ENCODE assay signal across 32 cellular contexts in genomic region chr4:138634915-138635314, GRCh38.
"Had no signal": no experiment of that assay in that cellular context is flagged by ENCODE, and none has a peak within 500 bp of the region (broad histone marks: within the 10 kb centered on the region; RNA-seq: fewer than 3 reads in every experiment).

No MANE protein-coding gene starts in this region.

- FAIRE-seq: colon had no signal

- H3K27ac ChIP-seq: body of pancreas, esophagus muscularis mucosa, foreskin keratinocyte, gastrocnemius medialis, WERI-Rb-1 had no signal

- H3K27me3 Mint-ChIP-seq: activated B cell treated with CpG ODN at 0.5 μM for 24 hours; activated CD8-positive, alpha-beta T cell treated with anti-CD3 and anti-CD28 coated beads for 36 hours; effector memory CD8-positive, alpha-beta T cell; T-helper 17 cell had no signal

- H3K9me3 ChIP-seq: body of pancreas, esophagus muscularis mucosa, gastrocnemius medialis had no signal

- ATAC-seq: activated CD4-positive, CD25-positive, alpha-beta regulatory T cell treated with anti-CD3 and anti-CD28 coated beads, Interleukin-2, amount 50 U/mL, for 24 hours; activated CD8-positive, alpha-beta T cell treated with anti-CD3 and anti-CD28 coated beads for 36 hours; activated T-cell treated with anti-CD3 and anti-CD28 coated beads, Interleukin-2, amount 50 U/mL, for 4 hours; activated T-helper 17 cell treated with anti-CD3 and anti-CD28 coated beads, Interleukin-2, amount 50 U/mL, for 72 hours; body of pancreas; effector memory CD8-positive, alpha-beta T cell; foreskin keratinocyte; gastrocnemius medialis; T-helper 17 cell had no signal

- DNase-seq: activated B cell treated with CpG ODN at 0.5 μM for 24 hours; activated CD4-positive, alpha-beta T cell treated with anti-CD3 and anti-CD28 coated beads for 48 hours; activated CD4-positive, alpha-beta T cell treated with anti-CD3 and anti-CD28 coated beads, Interleukin-2, amount 50 U/mL, for 1 hour; activated CD4-positive, alpha-beta T cell treated with anti-CD3 and anti-CD28 coated beads, Interleukin-2, amount 50 U/mL, for 48 hours; activated CD8-positive, alpha-beta memory T cell treated with anti-CD3 and anti-CD28 coated beads for 24 hours; activated CD8-positive, alpha-beta T cell treated with anti-CD3 and anti-CD28 coated beads for 36 hours; activated effector memory CD4-positive, alpha-beta T cell treated with Interleukin-2 at 50 U/mL for 16 hours; activated gamma-delta T cell treated with Interleukin-2 at 50 U/mL for 16 hours; activated naive CD4-positive, alpha-beta T cell treated with anti-CD3 and anti-CD28 coated beads, Interleukin-2, amount 50 U/mL, for 16 hours; activated naive CD4-positive, alpha-beta T cell treated with Interleukin-2 at 50 U/mL for 16 hours; activated T-cell treated with anti-CD3 and anti-CD28 coated beads, Interleukin-2, amount 50 U/mL, for 4 hours; amniotic stem cell; anterior cingulate cortex; body of pancreas; caudate nucleus; cortex of kidney; dermis blood vessel endothelial cell; effector CD4-positive, alpha-beta T cell; effector memory CD8-positive, alpha-beta T cell; erythroblast; foreskin keratinocyte; gastrocnemius medialis; T-helper 1 cell; T-helper 17 cell; T1000; WERI-Rb-1 had no signal

- H3K4me1 Mint-ChIP-seq: activated B cell treated with CpG ODN at 0.5 μM for 24 hours; activated T-helper 17 cell treated with anti-CD3 and anti-CD28 coated beads, Interleukin-2, amount 50 U/mL, for 72 hours; T-helper 17 cell had no signal

- H3K27me3 ChIP-seq: body of pancreas, esophagus muscularis mucosa, foreskin keratinocyte, gastrocnemius medialis had no signal

- H3K4me3 ChIP-seq: body of pancreas, esophagus muscularis mucosa, gastrocnemius medialis had no signal

- H3K9me3 Mint-ChIP-seq: activated B cell treated with CpG ODN at 0.5 μM for 24 hours; activated CD8-positive, alpha-beta T cell treated with anti-CD3 and anti-CD28 coated beads for 36 hours; T-helper 2 cell treated with Interferon-gamma antibody and Interleukin-4, amounts not matched to agents 5 μg/mL and 100 μg/mL, for 36 hours had no signal

- H3K36me3 ChIP-seq: esophagus muscularis mucosa, gastrocnemius medialis, WERI-Rb-1 had no signal

- H3K4me1 ChIP-seq: body of pancreas, esophagus muscularis mucosa, foreskin keratinocyte, gastrocnemius medialis had no signal

- H3K4me3 Mint-ChIP-seq: activated B cell treated with CpG ODN at 0.5 μM for 24 hours; activated CD8-positive, alpha-beta T cell treated with anti-CD3 and anti-CD28 coated beads for 36 hours; activated naive CD8-positive, alpha-beta T cell; activated T-cell treated with anti-CD3 and anti-CD28 coated beads, Interleukin-2, amount 50 U/mL, for 4 hours; activated T-helper 17 cell treated with anti-CD3 and anti-CD28 coated beads, Interleukin-2, amount 50 U/mL, for 72 hours; effector memory CD8-positive, alpha-beta T cell; T-helper 17 cell; T-helper 2 cell treated with Interferon-gamma antibody and Interleukin-4, amounts not matched to agents 5 μg/mL and 100 μg/mL, for 36 hours had no signal

- H3K27ac Mint-ChIP-seq: activated B cell treated with CpG ODN at 0.5 μM for 24 hours; activated CD8-positive, alpha-beta T cell treated with anti-CD3 and anti-CD28 coated beads for 36 hours; activated naive CD8-positive, alpha-beta T cell; activated T-helper 17 cell treated with anti-CD3 and anti-CD28 coated beads, Interleukin-2, amount 50 U/mL, for 72 hours; effector memory CD8-positive, alpha-beta T cell; T-helper 17 cell; T-helper 2 cell treated with Interferon-gamma antibody and Interleukin-4, amounts not matched to agents 5 μg/mL and 100 μg/mL, for 36 hours had no signal

- H3K36me3 Mint-ChIP-seq: activated naive CD8-positive, alpha-beta T cell had no signal
